7 cellular contexts compared by ENCODE assay signal in the genomic region with DNA sequence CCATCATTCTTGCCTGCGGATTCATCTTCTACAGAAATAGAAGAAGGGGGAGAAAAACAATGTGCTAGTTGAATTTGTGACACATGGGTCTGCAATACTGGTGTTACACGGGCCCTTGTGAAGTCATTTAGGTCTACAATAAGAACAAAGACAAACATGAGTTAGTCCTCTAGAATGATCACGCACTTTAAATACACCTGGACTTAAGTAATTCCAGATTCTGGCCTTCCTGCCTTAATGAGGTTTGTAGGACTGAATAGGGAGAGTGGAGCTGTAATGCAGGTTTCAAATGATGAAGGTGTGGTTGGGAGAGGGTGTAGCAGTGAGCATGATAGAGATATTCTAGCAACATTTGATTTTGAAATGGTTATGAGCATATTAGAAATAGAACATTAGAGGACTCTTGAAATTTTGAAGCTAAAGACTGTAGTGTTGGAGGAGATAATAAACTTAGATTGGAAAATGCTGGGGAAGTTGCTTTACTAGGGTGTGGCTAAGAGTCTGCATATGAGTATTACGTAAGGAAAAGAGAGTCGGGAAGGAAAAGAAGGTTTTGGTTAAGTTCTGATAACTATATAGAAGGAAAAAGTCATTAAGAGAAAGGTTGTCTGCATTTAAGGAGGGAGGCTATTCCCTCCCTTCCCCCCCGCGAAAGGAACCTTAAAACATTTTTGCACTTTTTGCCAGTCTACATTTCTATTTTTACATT. TPM values are rescaled to one million over a fixed set of nuclear protein-coding genes. Genes with fewer than 3 reads are reported as not detected.
DNase-seq lines count a peak whose midpoint lies in the region; ATAC-seq and TF ChIP-seq lines count a peak whose summit lies in the region.

No MANE protein-coding gene starts in this region.

- H3K27me3 ChIP-seq in GM23338 (ENCODE audit: insufficient read depth) (no peaks in the 10 kb centered on the region), OCI-LY1 (ENCODE audit: insufficient read depth, low read length) (no peaks in the 10 kb centered on the region), dorsolateral prefrontal cortex (no peaks in the 10 kb centered on the region)

- TF ChIP-seq CTCF in GM23338 (conservative IDR thresholded peaks at IDR 0.05; ENCODE audit: low read depth in 2 of 2) (no peak), OCI-LY1 (IDR thresholded peaks at IDR 0.05; ENCODE audit: low read length) (no peak), dorsolateral prefrontal cortex (IDR thresholded peaks at IDR 0.05 in 54 of 56, conservative IDR thresholded peaks at IDR 0.05 in 2 of 56; ENCODE audit: low read depth in 1 of 56, partially characterized antibody in 56 of 56) (no peak), neural crest cell (conservative IDR thresholded peaks at IDR 0.05) (no peak)

- H3K9me3 ChIP-seq in OCI-LY1 (ENCODE audit: low read length) = no peaks in the 10 kb centered on the region

- H3F3A ChIP-seq in GM23338 (replicated peaks; ENCODE audit: low read depth) (no peaks in the 10 kb centered on the region; the same call in 1 of the 2 replicates), OCI-LY1 (ENCODE audit: insufficient read depth, low read length) (no peaks in the 10 kb centered on the region; the same call in 1 of the 2 replicates)

- H3K79me2 ChIP-seq in GM23338 (replicated peaks; ENCODE audit: insufficient read depth) = peaks cover 88% of the 10 kb centered on the region
- H3K79me2 ChIP-seq in OCI-LY1 (ENCODE audit: insufficient read depth, low read length) = peaks cover 80% of the 10 kb centered on the region

- H2AFZ ChIP-seq in GM23338 = peak overlapping the region; percentile 80; the same call in 1 of the 2 replicates
- H2AFZ ChIP-seq in OCI-LY1 (ENCODE audit: low read length) = peak overlapping the region; percentile 3; the same call in 1 of the 2 replicates

- H3K36me3 ChIP-seq in GM23338 (ENCODE audit: insufficient read depth) (peaks cover 19% of the 10 kb centered on the region), OCI-LY1 (ENCODE audit: insufficient read depth, low read length) (peaks cover 56% of the 10 kb centered on the region)

- H3K9me3 Mint-ChIP-seq in GM23338 (no peaks in the 10 kb centered on the region; the same call in 2 of the 3 replicates), neural crest cell (no peaks in the 10 kb centered on the region)

- peak overlapping the region; percentile 90 for H3K9ac ChIP-seq in OCI-LY1 (ENCODE audit: low read length)

- H3K9me2 ChIP-seq in GM23338 (ENCODE audit: insufficient read depth) = no peaks in the 10 kb centered on the region
- no peaks in the 10 kb centered on the region for H3K9me2 ChIP-seq in OCI-LY1 (ENCODE audit: low read depth, low read length)

- peak overlapping the region; percentile 86 for H3K4me3 ChIP-seq in GM23338
- H3K4me3 ChIP-seq in OCI-LY1 (ENCODE audit: low read depth, low read length, poor library complexity, severe bottlenecking) = peak overlapping the region; percentile 89
- H3K4me3 ChIP-seq in dorsolateral prefrontal cortex = peak overlapping the region; percentile 65 to 99 (median 93)

- H4K20me1 ChIP-seq in GM23338 (replicated peaks; ENCODE audit: insufficient read depth) = peaks cover 17% of the 10 kb centered on the region
- H4K20me1 ChIP-seq in OCI-LY1 (ENCODE audit: insufficient read depth, low read length) = no peaks in the 10 kb centered on the region

- ATAC-seq in GM23338 = no peak

- H3K27me3 Mint-ChIP-seq in GM23338 (ENCODE audit: insufficient read depth, low read depth, poor library complexity) = peaks cover 8% of the 10 kb centered on the region
- H3K27me3 Mint-ChIP-seq in neural crest cell (ENCODE audit: low read depth) = no peaks in the 10 kb centered on the region

- H3K4me1 Mint-ChIP-seq in GM23338 (peaks cover 11% of the 10 kb centered on the region; the same call in 2 of the 3 replicates), neural crest cell (peaks cover 42% of the 10 kb centered on the region)

- peak overlapping the region; percentile 93 for H3K4me3 Mint-ChIP-seq in GM23338
- H3K4me3 Mint-ChIP-seq in neural crest cell = peak overlapping the region; percentile 93

- DNase-seq in GM23338 (ENCODE audit: low spot score) = no peak
- no peak for DNase-seq in dorsolateral prefrontal cortex
- no peak for DNase-seq in neural crest cell (ENCODE audit: low read depth, low spot score)
- no peak for DNase-seq in NCI-H2196 (lab: John Stamatoyannopoulos, UW; ENCODE audit: unreplicated experiment)
- no peak for DNase-seq in NK-92 treated with Interleukin-12 subunit alpha and Interleukin-12 subunit beta, amount 100 ng/mL, for 24 hours (lab: John Stamatoyannopoulos, UW)
- DNase-seq in DMS114 treated with DMSO at 0.1 percent for 48 hours (lab: John Stamatoyannopoulos, UW; ENCODE audit: unreplicated experiment) = no peak

- peak overlapping the region; percentile 91 for H3K4me2 ChIP-seq in GM23338
- H3K4me2 ChIP-seq in OCI-LY1 (ENCODE audit: low read length) = peak overlapping the region; percentile 97

- H3K36me3 Mint-ChIP-seq in GM23338 (ENCODE audit: low read depth) (peaks cover 34% of the 10 kb centered on the region), neural crest cell (ENCODE audit: low read depth) (no peaks in the 10 kb centered on the region)

- H3K27ac Mint-ChIP-seq in GM23338 = peak overlapping the region; percentile 93
- H3K27ac Mint-ChIP-seq in neural crest cell (ENCODE audit: unreplicated experiment) = peak overlapping the region; percentile 83

- H3K4me1 ChIP-seq in GM23338 (ENCODE audit: insufficient read depth) (peaks cover 10% of the 10 kb centered on the region; the same call in 1 of the 2 replicates), OCI-LY1 (ENCODE audit: insufficient read depth, low read length, severe bottlenecking) (peaks cover 42% of the 10 kb centered on the region)

- peak overlapping the region; percentile 94 for H3K27ac ChIP-seq in GM23338 (ENCODE audit: low read depth)
- peak overlapping the region; percentile 75 for H3K27ac ChIP-seq in OCI-LY1 (ENCODE audit: low read depth, low read length, poor library complexity, severe bottlenecking)
- peak overlapping the region; percentile 61 to 99 (median 96) for H3K27ac ChIP-seq in dorsolateral prefrontal cortex

- intact Hi-C loops in dorsolateral prefrontal cortex (cut with DNase I) = loop anchor here (2.0 to 10.0 kb wide), 5 partner anchors 56 to 576 kb away; a partner anchor contains a TSS

RNA-seq across cellular contexts. Expression of a gene that starts 0.6 kb away (rescaled TPM):
- total RNA-seq in GM23338 (2014; rRNA removed; shearing (Covaris generic)) = 114 and 153 TPM in 2 replicates
- polyA plus RNA-seq in GM23338 (2016; fragmentation: Nextera tagmentation; extraction: Ambion mirVana) = 65.6 and 95.2 TPM in 2 replicates
- 10 to 100 TPM; 32.6 to 75.9 (median 53.3) TPM for total RNA-seq in dorsolateral prefrontal cortex
- total RNA-seq in neural crest cell = 65.7 and 75.6 TPM in 2 replicates

RNA-seq across cellular contexts. Expression of a gene that starts 0.9 kb away (rescaled TPM):
- total RNA-seq in GM23338 (2014; rRNA removed; shearing (Covaris generic)) = 214 and 252 TPM in 2 replicates
- polyA plus RNA-seq in GM23338 (2016; fragmentation: Nextera tagmentation; extraction: Ambion mirVana) = 211 and 229 TPM in 2 replicates
- 100 to 1,000 TPM in 3 of 120 experiments, 10 to 100 TPM in 117; 44.6 to 110 (median 64.5) TPM for total RNA-seq in dorsolateral prefrontal cortex
- total RNA-seq in neural crest cell = 81.6 and 81.7 TPM in 2 replicates

RNA-seq across cellular contexts. Expression of a gene that starts 55.9 kb away (rescaled TPM):
- 56.1 and 61.9 TPM in 2 replicates for total RNA-seq in GM23338 (2014; rRNA removed; shearing (Covaris generic))
- 51.3 and 61.3 TPM in 2 replicates for polyA plus RNA-seq in GM23338 (2016; fragmentation: Nextera tagmentation; extraction: Ambion mirVana)
- total RNA-seq in dorsolateral prefrontal cortex = 100 to 1,000 TPM in 85 of 120 experiments, 10 to 100 TPM in 35; 78.5 to 150 (median 109) TPM
- total RNA-seq in neural crest cell = 58.2 and 63.9 TPM in 2 replicates
